In the genomic region with DNA sequence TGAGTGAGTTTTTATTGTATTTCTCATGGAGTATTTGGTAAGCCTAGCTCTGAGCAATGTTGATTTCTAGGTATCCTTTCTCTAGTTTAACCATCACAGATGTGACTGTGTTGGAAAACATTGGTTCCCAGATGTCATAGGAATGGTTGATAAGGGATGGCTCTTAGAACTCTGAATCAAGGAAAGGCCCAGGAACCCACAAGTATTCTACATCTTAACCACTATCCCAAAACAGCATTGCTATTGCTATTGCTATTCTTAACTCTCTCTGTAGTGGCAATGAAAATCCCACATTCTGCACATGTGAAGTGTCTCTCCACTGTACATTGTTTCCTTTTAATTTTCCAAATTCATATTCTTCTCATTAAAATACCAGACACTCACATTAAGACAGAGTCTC, we compare ENCODE assay signal across 22 cellular contexts.
A peak's percentile ranks its signal among the peaks of the same experiment; 100 is the strongest.
DNase-seq lines count a peak whose midpoint lies in the region; ATAC-seq and TF ChIP-seq lines count a peak whose summit lies in the region.
"Had no signal": no experiment of that assay in that cellular context is flagged by ENCODE, and none has a peak within 500 bp of the region (broad histone marks: within the 10 kb centered on the region; RNA-seq: fewer than 3 reads in every experiment).

No MANE protein-coding gene starts in this region.

- no peak overlapping the region for H3K4me2 ChIP-seq in osteoblast (ENCODE audit: insufficient read depth, low read length)
- H3K4me2 ChIP-seq: BLaER1 had no signal

- H3K36me3 ChIP-seq in osteoblast (ENCODE audit: insufficient read depth, low read length), result no peaks in the 10 kb centered on the region
- no peaks in the 10 kb centered on the region for H3K36me3 ChIP-seq in BE2C
- H3K36me3 ChIP-seq: BLaER1, Peyer's patch had no signal

- peaks cover 6% of the 10 kb centered on the region for H3K36me3 Mint-ChIP-seq in dendritic cell treated with granulocyte-macrophage colony-stimulating factor and Interleukin-4, amounts not matched to agents 40 ng/mL and 50 ng/mL, for 4 days (ENCODE audit: low read depth)
- no peaks in the 10 kb centered on the region for H3K36me3 Mint-ChIP-seq in stimulated activated effector memory CD8-positive, alpha-beta T cell treated with anti-CD3 and anti-CD28 coated beads, Interleukin-12 subunit alpha, Interleukin-12 subunit beta, amount 100 ng/mL, for 72 hours
- peaks cover 0 to 4% (median 0%) of the 10 kb centered on the region in 3 donors for H3K36me3 Mint-ChIP-seq in immature natural killer cell
- H3K36me3 Mint-ChIP-seq: IgD-negative memory B cell had no signal

- H3K4me3 ChIP-seq in osteoblast (ENCODE audit: insufficient read depth, low read length) (no peak overlapping the region), BE2C (ENCODE audit: low read depth, low read length) (no peak overlapping the region)
- H3K4me3 ChIP-seq: BLaER1, Peyer's patch had no signal

- no peak overlapping the region for H3K4me3 Mint-ChIP-seq in dendritic cell treated with granulocyte-macrophage colony-stimulating factor and Interleukin-4, amounts not matched to agents 40 ng/mL and 50 ng/mL, for 4 days
- H3K4me3 Mint-ChIP-seq in stimulated activated effector memory CD8-positive, alpha-beta T cell treated with anti-CD3 and anti-CD28 coated beads, Interleukin-12 subunit alpha, Interleukin-12 subunit beta, amount 100 ng/mL, for 72 hours, result no peak overlapping the region
- H3K4me3 Mint-ChIP-seq in immature natural killer cell, result no peak overlapping the region
- H3K4me3 Mint-ChIP-seq: CD4-positive, alpha-beta T cell had no signal

- no peaks in the 10 kb centered on the region for H4K20me1 ChIP-seq in osteoblast (ENCODE audit: insufficient read depth, low read length)
- H4K20me1 ChIP-seq: BLaER1 had no signal

- no peak for ATAC-seq in stimulated activated effector memory CD8-positive, alpha-beta T cell treated with anti-CD3 and anti-CD28 coated beads, Interleukin-12 subunit alpha, Interleukin-12 subunit beta, amount 100 ng/mL, for 72 hours
- ATAC-seq: HCT116 had no signal

- no peaks in the 10 kb centered on the region for H3K79me2 ChIP-seq in osteoblast (ENCODE audit: insufficient read depth, low read length)

- H3K27me3 ChIP-seq in osteoblast (ENCODE audit: insufficient read depth, low read length) (no peaks in the 10 kb centered on the region), BE2C (no peaks in the 10 kb centered on the region)
- H3K27me3 ChIP-seq: BLaER1, Peyer's patch had no signal

- H3K27ac Mint-ChIP-seq in dendritic cell treated with granulocyte-macrophage colony-stimulating factor and Interleukin-4, amounts not matched to agents 40 ng/mL and 50 ng/mL, for 4 days, result peak overlapping the region; percentile 23
- H3K27ac Mint-ChIP-seq in stimulated activated effector memory CD8-positive, alpha-beta T cell treated with anti-CD3 and anti-CD28 coated beads, Interleukin-12 subunit alpha, Interleukin-12 subunit beta, amount 100 ng/mL, for 72 hours, result no peak overlapping the region
- no peak overlapping the region for H3K27ac Mint-ChIP-seq in immature natural killer cell
- H3K27ac Mint-ChIP-seq: CD4-positive, alpha-beta T cell; IgD-negative memory B cell had no signal

- peaks cover 28% of the 10 kb centered on the region for H3K9me3 Mint-ChIP-seq in dendritic cell treated with granulocyte-macrophage colony-stimulating factor and Interleukin-4, amounts not matched to agents 40 ng/mL and 50 ng/mL, for 4 days
- peaks cover 5% of the 10 kb centered on the region for H3K9me3 Mint-ChIP-seq in stimulated activated effector memory CD8-positive, alpha-beta T cell treated with anti-CD3 and anti-CD28 coated beads, Interleukin-12 subunit alpha, Interleukin-12 subunit beta, amount 100 ng/mL, for 72 hours
- H3K9me3 Mint-ChIP-seq in immature natural killer cell, result no peaks in the 10 kb centered on the region

- H3K27me3 Mint-ChIP-seq in dendritic cell treated with granulocyte-macrophage colony-stimulating factor and Interleukin-4, amounts not matched to agents 40 ng/mL and 50 ng/mL, for 4 days, result no peaks in the 10 kb centered on the region
- H3K27me3 Mint-ChIP-seq in immature natural killer cell (ENCODE audit: low read depth in 3 of 3), result peaks cover 2 to 7% (median 2%) of the 10 kb centered on the region in 3 donors
- H3K27me3 Mint-ChIP-seq: CD4-positive, alpha-beta T cell had no signal

- DNase-seq in AG08395 (ENCODE audit: low spot score) (peak; percentile 36), GM04503 (ENCODE audit: low read depth) (peak; percentile 24), osteoblast (ENCODE audit: insufficient read length, low spot score, missing footprints) (peak; percentile 37), BE2C (no peak), immature natural killer cell (no peak)
- DNase-seq in stimulated activated effector memory CD8-positive, alpha-beta T cell treated with anti-CD3 and anti-CD28 coated beads, Interleukin-12 subunit alpha, Interleukin-12 subunit beta, amount 100 ng/mL, for 72 hours (ENCODE audit: low spot score in 2 of 2), result no peak
- DNase-seq: 8988T; Caco-2; CD4-positive, alpha-beta T cell; DMS 273 treated with DMSO at 0.1 percent for 48 hours; DMS79 treated with DMSO at 0.1 percent for 48 hours; GOT3; NCI-H1694; NCI-H2081; NCI-H2171 treated with DMSO at 0.1 percent for 48 hours; NCI-H524 treated with DMSO at 0.1 percent for 48 hours; NCI-H82; Peyer's patch had no signal

- intact Hi-C loops in dendritic cell treated with granulocyte-macrophage colony-stimulating factor and Interleukin-4, amounts not matched to agents 40 ng/mL and 50 ng/mL, for 4 days (cut with micrococcal nuclease), result no loop called here

- no peak overlapping the region for H3K27ac ChIP-seq in osteoblast (ENCODE audit: low read depth, low read length)
- H3K27ac ChIP-seq: BLaER1, Peyer's patch had no signal

- TF ChIP-seq CTCF in osteoblast (IDR thresholded peaks at IDR 0.05; ENCODE audit: extremely low read depth, low read depth, low read length) (no peak), BE2C (IDR thresholded peaks at IDR 0.05; ENCODE audit: low read depth, low read length) (no peak)

- H3K4me1 Mint-ChIP-seq in dendritic cell treated with granulocyte-macrophage colony-stimulating factor and Interleukin-4, amounts not matched to agents 40 ng/mL and 50 ng/mL, for 4 days (ENCODE audit: low read depth), result peaks cover 69% of the 10 kb centered on the region
- H3K4me1 Mint-ChIP-seq in stimulated activated effector memory CD8-positive, alpha-beta T cell treated with anti-CD3 and anti-CD28 coated beads, Interleukin-12 subunit alpha, Interleukin-12 subunit beta, amount 100 ng/mL, for 72 hours, result no peaks in the 10 kb centered on the region
- H3K4me1 Mint-ChIP-seq in immature natural killer cell, result no peaks in the 10 kb centered on the region

- no peak overlapping the region for H2AFZ ChIP-seq in osteoblast (ENCODE audit: low read length)

- H3K4me1 ChIP-seq in osteoblast (ENCODE audit: insufficient read depth, low read length) (peaks cover 7% of the 10 kb centered on the region), BE2C (no peaks in the 10 kb centered on the region)
- H3K4me1 ChIP-seq: BLaER1, Caco-2, Peyer's patch had no signal

- H3K9me3 ChIP-seq in osteoblast (ENCODE audit: low read depth, low read length) (no peaks in the 10 kb centered on the region), BE2C (no peaks in the 10 kb centered on the region)
- H3K9me3 ChIP-seq: Caco-2, Peyer's patch had no signal

Comparison
In these comparisons a context has a peak if more than half of its experiments do, and no peak if none do; other contexts are left out.
1. DNase-seq: peak in AG08395 (single experiment), GM04503 (single experiment) and osteoblast (single experiment); none in stimulated activated effector memory CD8-positive, alpha-beta T cell treated with anti-CD3 and anti-CD28 coated beads, Interleukin-12 subunit alpha, Interleukin-12 subunit beta, amount 100 ng/mL, for 72 hours (0 of 2), BE2C (single experiment) and immature natural killer cell (0 of 3).